Comparison of ENCODE assay signal across 1 cellular context in the genomic region with DNA sequence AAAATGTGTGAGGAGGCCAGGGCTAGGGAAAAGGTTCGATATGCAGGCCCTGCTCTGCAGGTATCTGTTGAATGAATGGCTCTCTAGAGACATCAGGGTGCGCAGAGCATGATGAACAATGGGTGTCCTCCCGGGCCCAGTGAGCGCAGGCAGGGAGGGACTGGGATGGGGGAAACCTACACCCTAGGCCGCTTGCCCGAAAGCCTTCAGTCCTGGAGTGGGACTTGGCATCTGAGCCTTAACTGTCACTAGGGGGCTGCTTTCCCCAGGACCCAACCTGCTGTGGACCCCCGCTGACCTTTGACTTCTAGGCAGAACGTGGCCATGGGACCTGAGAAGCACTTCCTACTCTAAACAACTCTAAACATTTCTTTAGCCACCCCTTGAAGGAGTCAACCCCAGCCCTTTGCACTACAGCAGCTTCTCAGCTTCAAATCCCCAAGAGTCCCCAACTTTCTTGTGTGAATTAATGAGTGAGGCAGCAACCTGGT.
TF ChIP-seq lines count a peak whose summit lies in the region.

No MANE protein-coding gene starts in this region.

TF ChIP-seq in K562, 482 proteins besides CTCF, POLR2A, EP300 and RAD21 (continued from another document):
- TF ChIP-seq, protein P1, sequence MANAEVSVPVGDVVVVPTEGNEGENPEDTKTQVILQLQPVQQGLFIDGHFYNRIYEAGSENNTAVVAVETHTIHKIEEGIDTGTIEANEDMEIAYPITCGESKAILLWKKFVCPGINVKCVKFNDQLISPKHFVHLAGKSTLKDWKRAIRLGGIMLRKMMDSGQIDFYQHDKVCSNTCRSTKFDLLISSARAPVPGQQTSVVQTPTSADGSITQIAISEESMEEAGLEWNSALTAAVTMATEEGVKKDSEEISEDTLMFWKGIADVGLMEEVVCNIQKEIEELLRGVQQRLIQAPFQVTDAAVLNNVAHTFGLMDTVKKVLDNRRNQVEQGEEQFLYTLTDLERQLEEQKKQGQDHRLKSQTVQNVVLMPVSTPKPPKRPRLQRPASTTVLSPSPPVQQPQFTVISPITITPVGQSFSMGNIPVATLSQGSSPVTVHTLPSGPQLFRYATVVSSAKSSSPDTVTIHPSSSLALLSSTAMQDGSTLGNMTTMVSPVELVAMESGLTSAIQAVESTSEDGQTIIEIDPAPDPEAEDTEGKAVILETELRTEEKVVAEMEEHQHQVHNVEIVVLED (CRISPR knock-in tag; IDR thresholded peaks at IDR 0.05), result no peak
- TF ChIP-seq FOXK2 (conservative IDR thresholded peaks at IDR 0.05 in 1 of 2, IDR thresholded peaks at IDR 0.05 in 1 of 2; ENCODE audit: low read depth in 2 of 2) (no peak), NR1H2 (CRISPR knock-in tag; IDR thresholded peaks at IDR 0.05) (0 out of 2 replicates have a peak, but pooled peaks have one; percentile 75), NCOA2 (IDR thresholded peaks at IDR 0.05; ENCODE audit: partially characterized antibody in 2 of 2) (no peak), BACH1 (tag; IDR thresholded peaks at IDR 0.05) (no peak), NUFIP1 (IDR thresholded peaks at IDR 0.05; ENCODE audit: partially characterized antibody) (no peak), BRD9 (IDR thresholded peaks at IDR 0.05; ENCODE audit: low read depth, partially characterized antibody) (no peak), POLR2AphosphoS5 (IDR thresholded peaks at IDR 0.05; ENCODE audit: control insufficient read depth, insufficient read depth, low read depth, low read length) (no peak), ZSCAN32 (CRISPR knock-in tag; IDR thresholded peaks at IDR 0.05) (no peak), CEBPG (CRISPR knock-in tag; IDR thresholded peaks at IDR 0.05) (no peak), CEBPG (tag; conservative IDR thresholded peaks at IDR 0.05 in 1 of 2, IDR thresholded peaks at IDR 0.05 in 1 of 2) (no peak), NR2C2 (CRISPR knock-in tag; IDR thresholded peaks at IDR 0.05) (no peak), NR2C2 (tag; IDR thresholded peaks at IDR 0.05) (peak; percentile 59; the same call in 1 of the 2 replicates), RBM14 (IDR thresholded peaks at IDR 0.05; ENCODE audit: borderline replicate concordance, insufficient read depth, low read depth, low read length) (no peak), THRAP3 (IDR thresholded peaks at IDR 0.05; ENCODE audit: borderline replicate concordance) (no peak), CBX5 (IDR thresholded peaks at IDR 0.05; ENCODE audit: borderline replicate concordance, low read depth) (no peak), ZNF12 (CRISPR knock-in tag; IDR thresholded peaks at IDR 0.05) (peak; percentile 50; the same call in 1 of the 2 replicates), ZNF3 (CRISPR knock-in tag; IDR thresholded peaks at IDR 0.05) (no peak), ZNF224 (CRISPR knock-in tag; IDR thresholded peaks at IDR 0.05) (no peak), SRSF9 (IDR thresholded peaks at IDR 0.05; ENCODE audit: borderline replicate concordance, low read depth, low read length) (no peak), ETV6 (IDR thresholded peaks at IDR 0.05; ENCODE audit: borderline replicate concordance in 1 of 2, low read depth in 2 of 2, low read length in 1 of 2) (no peak), ETV6 (CRISPR knock-in tag; IDR thresholded peaks at IDR 0.05; ENCODE audit: borderline replicate concordance) (0 out of 2 replicates have a peak, but pooled peaks have one; percentile 43), RHOXF2B (CRISPR knock-in tag; conservative IDR thresholded peaks at IDR 0.05) (no peak), U2AF2 (optimal IDR thresholded peaks at IDR 0.05; ENCODE audit: low read depth, low read length) (no peak), ESRRA (IDR thresholded peaks at IDR 0.05; ENCODE audit: borderline replicate concordance, low read depth) (no peak), TAF9B (IDR thresholded peaks at IDR 0.05; ENCODE audit: partially characterized antibody) (no peak), PHTF2 (CRISPR knock-in tag; IDR thresholded peaks at IDR 0.05) (no peak), KDM4B (IDR thresholded peaks at IDR 0.05; ENCODE audit: borderline replicate concordance in 2 of 2, low read depth in 1 of 2) (peak in 1 of 2 experiments; percentile 23; a peak in 1 of 4 replicates), CXXC5 (CRISPR knock-in tag; IDR thresholded peaks at IDR 0.05) (no peak), ZNF143 (CRISPR knock-in tag; IDR thresholded peaks at IDR 0.05) (no peak), TCF3 (CRISPR knock-in tag; IDR thresholded peaks at IDR 0.05) (no peak), ZZZ3 (IDR thresholded peaks at IDR 0.05) (no peak), PHF20 (IDR thresholded peaks at IDR 0.05; ENCODE audit: partially characterized antibody) (peak; percentile 66), ZBED1 (IDR thresholded peaks at IDR 0.05) (no peak), MTA3 (IDR thresholded peaks at IDR 0.05; ENCODE audit: borderline replicate concordance) (no peak)
- TF ChIP-seq, protein P2, sequence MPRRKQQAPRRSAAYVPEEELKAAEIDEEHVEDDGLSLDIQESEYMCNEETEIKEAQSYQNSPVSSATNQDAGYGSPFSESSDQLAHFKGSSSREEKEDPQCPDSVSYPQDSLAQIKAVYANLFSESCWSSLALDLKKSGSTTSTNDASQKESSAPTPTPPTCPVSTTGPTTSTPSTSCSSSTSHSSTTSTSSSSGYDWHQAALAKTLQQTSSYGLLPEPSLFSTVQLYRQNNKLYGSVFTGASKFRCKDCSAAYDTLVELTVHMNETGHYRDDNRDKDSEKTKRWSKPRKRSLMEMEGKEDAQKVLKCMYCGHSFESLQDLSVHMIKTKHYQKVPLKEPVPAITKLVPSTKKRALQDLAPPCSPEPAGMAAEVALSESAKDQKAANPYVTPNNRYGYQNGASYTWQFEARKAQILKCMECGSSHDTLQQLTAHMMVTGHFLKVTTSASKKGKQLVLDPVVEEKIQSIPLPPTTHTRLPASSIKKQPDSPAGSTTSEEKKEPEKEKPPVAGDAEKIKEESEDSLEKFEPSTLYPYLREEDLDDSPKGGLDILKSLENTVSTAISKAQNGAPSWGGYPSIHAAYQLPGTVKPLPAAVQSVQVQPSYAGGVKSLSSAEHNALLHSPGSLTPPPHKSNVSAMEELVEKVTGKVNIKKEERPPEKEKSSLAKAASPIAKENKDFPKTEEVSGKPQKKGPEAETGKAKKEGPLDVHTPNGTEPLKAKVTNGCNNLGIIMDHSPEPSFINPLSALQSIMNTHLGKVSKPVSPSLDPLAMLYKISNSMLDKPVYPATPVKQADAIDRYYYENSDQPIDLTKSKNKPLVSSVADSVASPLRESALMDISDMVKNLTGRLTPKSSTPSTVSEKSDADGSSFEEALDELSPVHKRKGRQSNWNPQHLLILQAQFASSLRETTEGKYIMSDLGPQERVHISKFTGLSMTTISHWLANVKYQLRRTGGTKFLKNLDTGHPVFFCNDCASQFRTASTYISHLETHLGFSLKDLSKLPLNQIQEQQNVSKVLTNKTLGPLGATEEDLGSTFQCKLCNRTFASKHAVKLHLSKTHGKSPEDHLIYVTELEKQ (CRISPR knock-in tag; IDR thresholded peaks at IDR 0.05), result no peak
- TF ChIP-seq, protein P3, sequence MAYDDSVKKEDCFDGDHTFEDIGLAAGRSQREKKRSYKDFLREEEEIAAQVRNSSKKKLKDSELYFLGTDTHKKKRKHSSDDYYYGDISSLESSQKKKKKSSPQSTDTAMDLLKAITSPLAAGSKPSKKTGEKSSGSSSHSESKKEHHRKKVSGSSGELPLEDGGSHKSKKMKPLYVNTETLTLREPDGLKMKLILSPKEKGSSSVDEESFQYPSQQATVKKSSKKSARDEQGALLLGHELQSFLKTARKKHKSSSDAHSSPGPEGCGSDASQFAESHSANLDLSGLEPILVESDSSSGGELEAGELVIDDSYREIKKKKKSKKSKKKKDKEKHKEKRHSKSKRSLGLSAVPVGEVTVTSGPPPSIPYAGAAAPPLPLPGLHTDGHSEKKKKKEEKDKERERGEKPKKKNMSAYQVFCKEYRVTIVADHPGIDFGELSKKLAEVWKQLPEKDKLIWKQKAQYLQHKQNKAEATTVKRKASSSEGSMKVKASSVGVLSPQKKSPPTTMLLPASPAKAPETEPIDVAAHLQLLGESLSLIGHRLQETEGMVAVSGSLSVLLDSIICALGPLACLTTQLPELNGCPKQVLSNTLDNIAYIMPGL (CRISPR knock-in tag; IDR thresholded peaks at IDR 0.05), result no peak
- TF ChIP-seq, protein P4, sequence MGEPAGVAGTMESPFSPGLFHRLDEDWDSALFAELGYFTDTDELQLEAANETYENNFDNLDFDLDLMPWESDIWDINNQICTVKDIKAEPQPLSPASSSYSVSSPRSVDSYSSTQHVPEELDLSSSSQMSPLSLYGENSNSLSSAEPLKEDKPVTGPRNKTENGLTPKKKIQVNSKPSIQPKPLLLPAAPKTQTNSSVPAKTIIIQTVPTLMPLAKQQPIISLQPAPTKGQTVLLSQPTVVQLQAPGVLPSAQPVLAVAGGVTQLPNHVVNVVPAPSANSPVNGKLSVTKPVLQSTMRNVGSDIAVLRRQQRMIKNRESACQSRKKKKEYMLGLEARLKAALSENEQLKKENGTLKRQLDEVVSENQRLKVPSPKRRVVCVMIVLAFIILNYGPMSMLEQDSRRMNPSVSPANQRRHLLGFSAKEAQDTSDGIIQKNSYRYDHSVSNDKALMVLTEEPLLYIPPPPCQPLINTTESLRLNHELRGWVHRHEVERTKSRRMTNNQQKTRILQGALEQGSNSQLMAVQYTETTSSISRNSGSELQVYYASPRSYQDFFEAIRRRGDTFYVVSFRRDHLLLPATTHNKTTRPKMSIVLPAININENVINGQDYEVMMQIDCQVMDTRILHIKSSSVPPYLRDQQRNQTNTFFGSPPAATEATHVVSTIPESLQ (CRISPR knock-in tag; IDR thresholded peaks at IDR 0.05), result no peak
- TF ChIP-seq, protein P5, sequence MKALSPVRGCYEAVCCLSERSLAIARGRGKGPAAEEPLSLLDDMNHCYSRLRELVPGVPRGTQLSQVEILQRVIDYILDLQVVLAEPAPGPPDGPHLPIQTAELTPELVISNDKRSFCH (CRISPR knock-in tag; IDR thresholded peaks at IDR 0.05), result no peak
- TF ChIP-seq, protein P5 (tag; IDR thresholded peaks at IDR 0.05), result 0 out of 2 replicates have a peak, but pooled peaks have one; percentile 38
- TF ChIP-seq, protein P6, sequence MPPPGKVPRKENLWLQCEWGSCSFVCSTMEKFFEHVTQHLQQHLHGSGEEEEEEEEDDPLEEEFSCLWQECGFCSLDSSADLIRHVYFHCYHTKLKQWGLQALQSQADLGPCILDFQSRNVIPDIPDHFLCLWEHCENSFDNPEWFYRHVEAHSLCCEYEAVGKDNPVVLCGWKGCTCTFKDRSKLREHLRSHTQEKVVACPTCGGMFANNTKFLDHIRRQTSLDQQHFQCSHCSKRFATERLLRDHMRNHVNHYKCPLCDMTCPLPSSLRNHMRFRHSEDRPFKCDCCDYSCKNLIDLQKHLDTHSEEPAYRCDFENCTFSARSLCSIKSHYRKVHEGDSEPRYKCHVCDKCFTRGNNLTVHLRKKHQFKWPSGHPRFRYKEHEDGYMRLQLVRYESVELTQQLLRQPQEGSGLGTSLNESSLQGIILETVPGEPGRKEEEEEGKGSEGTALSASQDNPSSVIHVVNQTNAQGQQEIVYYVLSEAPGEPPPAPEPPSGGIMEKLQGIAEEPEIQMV (tag; conservative IDR thresholded peaks at IDR 0.05; ENCODE audit: low read depth), result no peak
